ENCODE assay signal across 8 cellular contexts in the genomic region with DNA sequence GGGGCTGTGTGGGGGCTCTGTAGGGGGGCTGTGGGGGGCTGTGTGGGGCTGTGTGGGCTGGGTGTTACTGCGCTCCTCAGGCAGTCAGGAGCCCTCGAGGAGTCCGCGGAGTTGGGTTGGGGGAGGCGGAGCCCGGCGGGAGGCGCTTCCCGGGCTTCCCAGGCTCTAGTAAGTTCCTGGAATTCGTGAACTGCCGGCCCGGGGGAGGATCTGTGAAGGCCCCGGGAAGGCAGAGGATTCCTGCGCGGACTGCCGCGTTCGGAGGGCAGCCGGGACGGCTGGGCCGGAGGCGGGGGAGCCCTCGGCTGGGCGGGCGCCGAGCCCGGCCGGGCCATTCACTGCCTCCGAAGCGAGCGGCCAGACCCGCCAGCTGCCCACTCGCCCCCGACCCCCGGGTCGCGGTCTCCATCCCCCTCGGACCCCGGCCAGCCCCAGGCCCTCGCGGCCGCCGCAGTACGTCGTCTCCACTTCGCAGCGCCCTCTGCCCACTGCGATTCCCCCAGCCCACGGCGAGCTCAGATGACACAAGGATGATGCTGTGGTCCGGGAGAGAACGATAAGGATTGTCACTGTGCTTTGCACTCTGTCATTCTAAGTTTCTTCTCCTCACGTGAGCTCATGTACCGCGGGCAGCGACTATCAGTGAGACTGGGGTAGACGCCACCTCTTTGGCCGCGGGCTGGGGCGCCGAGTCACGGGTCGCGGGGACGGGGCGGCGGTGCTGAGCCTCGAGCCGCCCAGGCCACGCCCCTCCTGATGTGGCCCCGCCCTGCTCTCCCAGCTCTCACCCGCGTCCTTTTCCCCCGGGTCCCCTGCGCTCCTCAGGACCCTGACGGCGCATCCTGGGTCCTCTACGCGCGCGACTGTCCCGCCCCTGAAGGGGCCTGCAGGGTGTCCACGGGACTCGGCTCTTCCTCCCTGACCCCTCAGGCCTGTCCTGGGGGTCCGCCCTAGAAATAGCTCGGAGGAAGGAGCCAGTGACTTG.
DNase-seq lines count a peak whose midpoint lies in the region; ATAC-seq and TF ChIP-seq lines count a peak whose summit lies in the region.

No MANE protein-coding gene starts in this region.

- DNase-seq in NCI-H82 (lab: John Stamatoyannopoulos, UW) = peak; percentile 75
- no peak for DNase-seq in NCI-H82 treated with DMSO at 0.1 percent for 48 hours (lab: John Stamatoyannopoulos, UW; ENCODE audit: unreplicated experiment)
- DNase-seq in NCI-H774 (lab: John Stamatoyannopoulos, UW) = peak; percentile 47
- peak; percentile 74 for DNase-seq in activated T-cell treated with anti-CD3 and anti-CD28 coated beads for 1 hour (ENCODE audit: low read depth)
- peak; percentile 94 to 96 for DNase-seq in erythroblast (lab: John Stamatoyannopoulos, UW)
- DNase-seq in stimulated activated CD8-positive, alpha-beta memory T cell treated with anti-CD3 and anti-CD28 coated beads, Interleukin-4, amount 100 ng/mL, for 48 hours = peak; percentile 90

- H3K36me3 ChIP-seq in mucosa of rectum (ENCODE audit: control insufficient read depth in 2 of 2, insufficient read depth in 2 of 2, low read length in 2 of 2) = no peaks in the 10 kb centered on the region

- TF ChIP-seq POLR2A in erythroblast (IDR thresholded peaks at IDR 0.05; ENCODE audit: low read length) = peak; percentile 88

- peaks cover 6 to 22% of the 10 kb centered on the region in 2 donors for H3K4me1 ChIP-seq in mucosa of rectum (ENCODE audit: control insufficient read depth in 2 of 2, insufficient read depth in 2 of 2, low read length in 2 of 2)

- no peaks in the 10 kb centered on the region for H3K9me3 ChIP-seq in mucosa of rectum (ENCODE audit: control insufficient read depth in 2 of 2, low read length in 2 of 2)

- no peaks in the 10 kb centered on the region for H3K27me3 ChIP-seq in mucosa of rectum (ENCODE audit: control insufficient read depth in 2 of 2, insufficient read depth in 2 of 2, low read length in 2 of 2)

- peak overlapping the region; percentile 70 to 77 for H3K4me3 ChIP-seq in mucosa of rectum (ENCODE audit: low read length in 2 of 2)

- H3K9ac ChIP-seq in mucosa of rectum (ENCODE audit: low read depth in 1 of 2, low read length in 2 of 2) = peak overlapping the region; percentile 38 to 87

- peak; percentile 86 for ATAC-seq in HG02970 (IDR thresholded peaks at IDR 0.05; ENCODE audit: low FRiP score, unreplicated experiment)

- peak overlapping the region; percentile 81 to 84 for H3K27ac ChIP-seq in mucosa of rectum (ENCODE audit: low read depth in 2 of 2, low read length in 2 of 2)
